Comparison of ENCODE assay signal across 18 cellular contexts in genomic region chr9:134783699-134784039, GRCh38.
DNase-seq lines count a peak whose midpoint lies in the region; ATAC-seq and TF ChIP-seq lines count a peak whose summit lies in the region.
"Had no signal": no experiment of that assay in that cellular context is flagged by ENCODE, and none has a peak within 500 bp of the region (broad histone marks: within the 10 kb centered on the region; RNA-seq: fewer than 3 reads in every experiment).

No MANE protein-coding gene starts in this region.

- intact Hi-C loops in left ventricle myocardium inferior (cut with micrococcal nuclease), result no loop called here

- no peak for TF ChIP-seq POLR2A in suprapubic skin (IDR thresholded peaks at IDR 0.05)

- no peak overlapping the region for H3K4me3 ChIP-seq in adipocyte (ENCODE audit: low read length)
- no peak overlapping the region for H3K4me3 ChIP-seq in left ventricle myocardium inferior
- no peak overlapping the region for H3K4me3 ChIP-seq in suprapubic skin
- H3K4me3 ChIP-seq: coronary artery had no signal

- H3K9me3 ChIP-seq in adipocyte (ENCODE audit: control insufficient read depth, low read length), result no peaks in the 10 kb centered on the region
- H3K9me3 ChIP-seq in left ventricle myocardium inferior (replicated peaks), result no peaks in the 10 kb centered on the region
- no peaks in the 10 kb centered on the region for H3K9me3 ChIP-seq in suprapubic skin

- TF ChIP-seq CTCF in HFFc6 (IDR thresholded peaks at IDR 0.05) (no peak), left ventricle myocardium inferior (IDR thresholded peaks at IDR 0.05; ENCODE audit: borderline replicate concordance) (no peak), suprapubic skin (IDR thresholded peaks at IDR 0.05) (no peak)

- peak overlapping the region; percentile 26 for H3K27ac ChIP-seq in left ventricle myocardium inferior (replicated peaks)
- peak overlapping the region; percentile 28 for H3K27ac ChIP-seq in suprapubic skin
- H3K27ac ChIP-seq: coronary artery had no signal

- peaks cover 12% of the 10 kb centered on the region; the same call in 1 of the 2 replicates for H3K4me1 Mint-ChIP-seq in HFFc6 (ENCODE audit: low read depth)
- H3K4me1 Mint-ChIP-seq: CD14-positive monocyte, mesothelial cell of epicardium had no signal

- peaks cover 85% of the 10 kb centered on the region for H3K36me3 ChIP-seq in adipocyte (ENCODE audit: control insufficient read depth, insufficient read depth, low read length, severe bottlenecking)
- H3K36me3 ChIP-seq in left ventricle myocardium inferior, result peaks cover 13% of the 10 kb centered on the region
- H3K36me3 ChIP-seq in suprapubic skin, result peaks cover 9% of the 10 kb centered on the region

- peaks cover 25% of the 10 kb centered on the region for H3K36me3 Mint-ChIP-seq in HFFc6 (ENCODE audit: low read depth)
- H3K36me3 Mint-ChIP-seq: CD14-positive monocyte had no signal

- H3K4me1 ChIP-seq in adipocyte (ENCODE audit: control insufficient read depth, insufficient read depth, low read length) (peaks cover 18% of the 10 kb centered on the region), left ventricle myocardium inferior (peaks cover 52% of the 10 kb centered on the region), suprapubic skin (peaks cover 40% of the 10 kb centered on the region)

- H3K27me3 ChIP-seq in adipocyte (replicated peaks; ENCODE audit: control insufficient read depth, insufficient read depth, low read length) (no peaks in the 10 kb centered on the region), left ventricle myocardium inferior (ENCODE audit: low read depth) (no peaks in the 10 kb centered on the region), suprapubic skin (peaks cover 15% of the 10 kb centered on the region)

- H3K9me3 Mint-ChIP-seq in HFFc6, result no peaks in the 10 kb centered on the region
- H3K9me3 Mint-ChIP-seq: CD14-positive monocyte; mesothelial cell of epicardium; T-helper 1 cell treated with Interleukin-12 subunit alpha and Interleukin-12 subunit beta and Interleukin-4 antibody, amounts not matched to agents 30 μg/mL and 1 μg/mL, for 36 hours had no signal

- 87% methylated on average over 11 of the region's 12 CpGs for WGBS in suprapubic skin

- ATAC-seq in GM19351 (IDR thresholded peaks at IDR 0.05; ENCODE audit: unreplicated experiment), result no peak

- 0 out of 2 replicates have a peak overlapping the region, but pooled peaks have one; percentile 11 for H3K27ac Mint-ChIP-seq in HFFc6
- H3K27ac Mint-ChIP-seq: mesothelial cell of epicardium; T-helper 1 cell treated with Interleukin-12 subunit alpha and Interleukin-12 subunit beta and Interleukin-4 antibody, amounts not matched to agents 30 μg/mL and 1 μg/mL, for 36 hours had no signal

- no peak for TF ChIP-seq EP300 in suprapubic skin (IDR thresholded peaks at IDR 0.05)

- no peak overlapping the region for H3K9ac ChIP-seq in adipocyte (ENCODE audit: low read length)

- no peak overlapping the region; the same call in 1 of the 2 replicates for H3K4me3 Mint-ChIP-seq in HFFc6
- H3K4me3 Mint-ChIP-seq: CD14-positive monocyte; mesothelial cell of epicardium; T-helper 1 cell treated with Interleukin-12 subunit alpha and Interleukin-12 subunit beta and Interleukin-4 antibody, amounts not matched to agents 30 μg/mL and 1 μg/mL, for 36 hours had no signal

- peaks cover 44% of the 10 kb centered on the region for H3K27me3 Mint-ChIP-seq in HFFc6 (ENCODE audit: insufficient read depth)

- no peak for DNase-seq in HFFc6
- peak; percentile 48 for DNase-seq in adipocyte (ENCODE audit: low read depth)
- peak; percentile 53 for DNase-seq in left ventricle myocardium inferior
- no peak for DNase-seq in suprapubic skin (ENCODE audit: low spot score in 2 of 2)
- no peak for DNase-seq in cerebellar nuclear complex (lab: John Stamatoyannopoulos, UW)
- no peak for DNase-seq in D341Med (ENCODE audit: low spot score)
- DNase-seq: activated CD4-positive, CD25-positive, alpha-beta regulatory T cell; activated effector memory CD4-positive, alpha-beta T cell treated with Interleukin-2 at 50 U/mL for 16 hours; DMS79; islet precursor cell; MM.1S; SHP77; stimulated activated CD4-positive, alpha-beta T cell treated with anti-CD3 and anti-CD28 coated beads, Interleukin-4, amount 100 ng/mL, for 4 hours had no signal

Comparison
In these comparisons a context has a peak if more than half of its experiments do, and no peak if none do; other contexts are left out.
1. DNase-seq: peak in adipocyte (single experiment) and left ventricle myocardium inferior (single experiment); none in HFFc6 (single experiment), suprapubic skin (0 of 2), cerebellar nuclear complex (0 of 2) and D341Med (single experiment).